Comparison of ENCODE assay signal across 8 cellular contexts in genomic region chr12:122965356-122965755, GRCh38. TPM values are rescaled to one million over a fixed set of nuclear protein-coding genes. Genes with fewer than 3 reads are reported as not detected.
A peak's percentile ranks its signal among the peaks of the same experiment; 100 is the strongest.
DNase-seq lines count a peak whose midpoint lies in the region; ATAC-seq and TF ChIP-seq lines count a peak whose summit lies in the region.
"Had no signal": no experiment of that assay in that cellular context is flagged by ENCODE, and none has a peak within 500 bp of the region (broad histone marks: within the 10 kb centered on the region; RNA-seq: fewer than 3 reads in every experiment).

No MANE protein-coding gene starts in this region.

- H3K36me3 ChIP-seq in H7 (replicated peaks; ENCODE audit: control insufficient read depth, insufficient read depth, low read length), result no peaks in the 10 kb centered on the region
- peaks cover 1% of the 10 kb centered on the region for H3K36me3 ChIP-seq in RWPE2 (ENCODE audit: low read depth)
- H3K36me3 ChIP-seq in esophagus squamous epithelium, result no peaks in the 10 kb centered on the region

- H3K4me3 ChIP-seq in H7 (ENCODE audit: insufficient read depth, low read depth, low read length), result no peak overlapping the region
- peak overlapping the region; percentile 90 for H3K4me3 ChIP-seq in RWPE2 (ENCODE audit: severe bottlenecking)
- peak overlapping the region; percentile 44 to 72 (median 62) for H3K4me3 ChIP-seq in esophagus squamous epithelium
- peak overlapping the region; percentile 90 for H3K4me3 ChIP-seq in skeletal muscle cell (ENCODE audit: low read depth, low read length)

- peak; percentile 76 for DNase-seq in H7
- DNase-seq in RWPE2 (ENCODE audit: low spot score), result no peak
- DNase-seq in esophagus squamous epithelium (lab: John Stamatoyannopoulos, UW), result no peak
- DNase-seq in skeletal muscle cell (ENCODE audit: low read depth), result no peak
- no peak for DNase-seq in NOMO-1 treated with DMSO at 0.1 percent for 48 hours (lab: John Stamatoyannopoulos, UW; ENCODE audit: unreplicated experiment)
- DNase-seq in NCI-H1092 treated with DMSO at 0.1 percent for 48 hours (lab: John Stamatoyannopoulos, UW), result no peak
- DNase-seq: NCI-H1930 had no signal

- TF ChIP-seq CTCF in RWPE2 (IDR thresholded peaks at IDR 0.05; ENCODE audit: poor library complexity, severe bottlenecking) (no peak), esophagus squamous epithelium (IDR thresholded peaks at IDR 0.05) (no peak)

- TF ChIP-seq POLR2A in esophagus squamous epithelium (IDR thresholded peaks at IDR 0.05), result no peak

- H3K9me3 ChIP-seq in RWPE2 (ENCODE audit: severe bottlenecking) (no peaks in the 10 kb centered on the region), esophagus squamous epithelium (no peaks in the 10 kb centered on the region)

- H3K27me3 ChIP-seq in H7 (ENCODE audit: control insufficient read depth, insufficient read depth, low read length), result peaks cover 3% of the 10 kb centered on the region
- no peaks in the 10 kb centered on the region for H3K27me3 ChIP-seq in RWPE2 (ENCODE audit: insufficient read depth, poor library complexity, severe bottlenecking)
- no peaks in the 10 kb centered on the region for H3K27me3 ChIP-seq in esophagus squamous epithelium

- H3K4me1 ChIP-seq in RWPE2 (ENCODE audit: insufficient read depth, poor library complexity, severe bottlenecking), result no peaks in the 10 kb centered on the region
- peaks cover 20 to 34% (median 29%) of the 10 kb centered on the region in 3 donors for H3K4me1 ChIP-seq in esophagus squamous epithelium

- intact Hi-C loops in esophagus squamous epithelium (cut with DNase I), result no loop called here

- peak; percentile 12; the same call in 1 of the 3 replicates for ATAC-seq in RWPE2 (ENCODE audit: low read depth)
- ATAC-seq in HG02884 (IDR thresholded peaks at IDR 0.05; ENCODE audit: unreplicated experiment), result no peak

- peak overlapping the region; percentile 37 for H3K27ac ChIP-seq in RWPE2 (ENCODE audit: poor library complexity, severe bottlenecking)
- H3K27ac ChIP-seq in esophagus squamous epithelium, result peak overlapping the region in 1 of 4 donors; percentile 79

- no CpG with 5 or more reads among the region's 11 CpGs for WGBS in esophagus squamous epithelium, 2 donors

RNA-seq across cellular contexts. Expression of gene ABCB9, which starts 0.9 kb away (rescaled TPM):
- 1.7 and 3.0 TPM in 2 replicates for total RNA-seq in H7 (2014; rRNA removed; shearing (Covaris generic))
- total RNA-seq in esophagus squamous epithelium, result 1 to 10 TPM; 2.9 to 5.5 (median 3.3) TPM

RNA-seq across cellular contexts. Expression of gene OGFOD2, which starts 9.7 kb away (rescaled TPM):
- 17.8 and 23.4 TPM in 2 replicates for total RNA-seq in H7 (2014; rRNA removed; shearing (Covaris generic))
- total RNA-seq in esophagus squamous epithelium, result 10 to 100 TPM in 3 of 4 donors, 1 to 10 TPM in 1; 8.5 to 13.9 (median 11.3) TPM

RNA-seq across cellular contexts. Expression of gene ARL6IP4, which starts 15.1 kb away (rescaled TPM):
- total RNA-seq in H7 (2014; rRNA removed; shearing (Covaris generic)), result 203 and 220 TPM in 2 replicates
- 100 to 1,000 TPM in 3 of 4 donors, 10 to 100 TPM in 1; 84.2 to 212 (median 153) TPM for total RNA-seq in esophagus squamous epithelium
